7 cellular contexts compared by ENCODE assay signal in the genomic region with DNA sequence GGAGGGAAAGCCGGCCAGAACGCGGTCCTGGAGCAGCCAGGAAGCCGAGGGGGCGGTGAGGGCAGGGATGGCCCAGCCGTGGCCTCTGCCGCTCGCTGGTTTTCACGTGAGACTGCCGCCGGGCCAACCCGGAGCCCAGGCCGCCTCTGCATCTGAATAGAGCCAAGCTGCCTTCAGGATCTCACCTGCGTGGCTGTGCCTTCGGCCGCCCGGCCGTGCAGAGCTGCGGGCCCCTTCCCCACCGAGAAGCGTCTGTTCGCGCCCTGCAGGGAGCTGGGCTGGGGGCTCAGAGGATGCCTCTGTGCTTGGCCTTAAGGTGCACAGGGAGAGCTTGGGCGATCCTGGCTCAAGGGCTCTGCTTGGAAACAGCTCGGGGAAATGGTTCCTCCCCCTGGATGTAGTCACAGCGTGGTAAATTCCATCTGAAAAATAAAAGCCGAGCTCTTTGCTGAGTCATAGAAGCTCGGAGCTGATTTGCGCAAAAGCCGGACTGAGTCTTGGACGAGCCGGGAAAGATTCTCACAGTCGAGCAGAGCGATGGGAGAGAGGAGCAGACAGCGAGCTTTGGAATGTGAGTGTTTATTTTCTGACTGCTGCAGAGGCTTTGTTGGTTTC. TPM values are rescaled to one million over a fixed set of nuclear protein-coding genes. Genes with fewer than 3 reads are reported as not detected.
A peak's percentile ranks its signal among the peaks of the same experiment; 100 is the strongest.
DNase-seq lines count a peak whose midpoint lies in the region; ATAC-seq and TF ChIP-seq lines count a peak whose summit lies in the region.

JAKMIP3 (plus strand) TSS at position 456 of the 615 bp plus-strand sequence. CDS start 38,863 bp downstream, outside the sequence.

- H3K36me3 ChIP-seq in HAP-1 (replicated peaks): no peaks in the 10 kb centered on the region
- H3K36me3 ChIP-seq in muscle layer of duodenum (ENCODE audit: control insufficient read depth in 1 of 2, insufficient read depth in 2 of 2, low read length in 2 of 2): no peaks in the 10 kb centered on the region
- no peaks in the 10 kb centered on the region for H3K36me3 ChIP-seq in urinary bladder (ENCODE audit: insufficient read depth)

- DNase-seq in HAP-1 (ENCODE audit: low spot score in 2 of 2): peak; percentile 55 to 64
- peak; percentile 64 for DNase-seq in WTC11 (ENCODE audit: low spot score)
- DNase-seq in fibroblast of peridontal ligament (ENCODE audit: extremely low read depth): peak; percentile 93

- 4% methylated on average over 35 of the region's 35 CpGs for WGBS in urinary bladder

- H3K4me3 Mint-ChIP-seq in WTC11: peak within 1 kb of the TSS; percentile 39

- H3K36me3 Mint-ChIP-seq in WTC11: peaks cover 6% of the 10 kb centered on the region

- CTCF ChIA-PET in WTC11 (lab: Charles Lee): interaction anchor here (0.7 to 2.4 kb wide), 9 partner anchors 11 to 180 kb away, joined by 3 to 14 read pairs (median 4); no protein-coding TSS in a partner anchor

- H3K4me1 Mint-ChIP-seq in WTC11: peaks cover 20% of the 10 kb centered on the region

- H3K27ac ChIP-seq in muscle layer of duodenum (ENCODE audit: low read length): no peak within 1 kb of the TSS
- H3K27ac ChIP-seq in urinary bladder (ENCODE audit: low read depth): no peak within 1 kb of the TSS

- H3K4me3 ChIP-seq in HAP-1 (peak within 1 kb of the TSS; percentile 31), muscle layer of duodenum (ENCODE audit: low read depth in 1 of 2, low read length in 2 of 2) (peak within 1 kb of the TSS; percentile 49 to 73), urinary bladder (ENCODE audit: low read depth, low read length) (peak within 1 kb of the TSS; percentile 25)

- TF ChIP-seq CTCF in WTC11 (IDR thresholded peaks at IDR 0.05): no peak

- in situ Hi-C loops in HAP-1 (cut with MboI; ENCODE audit: low sequenced_read_pairs): no loop called here

- H3K27me3 Mint-ChIP-seq in WTC11 (ENCODE audit: low read depth): 0 out of 2 replicates have a peak, but pooled peaks cover 4% of the 10 kb centered on the region

- POLR2A ChIA-PET in WTC11 (lab: Charles Lee): no interaction called here

- peaks cover 10% of the 10 kb centered on the region for H3K9me3 Mint-ChIP-seq in WTC11

- H3K27me3 ChIP-seq in HAP-1 (ENCODE audit: low read depth): no peaks in the 10 kb centered on the region
- H3K27me3 ChIP-seq in muscle layer of duodenum (ENCODE audit: low read depth, low read length): no peaks in the 10 kb centered on the region

- H3K27ac Mint-ChIP-seq in WTC11: peak within 1 kb of the TSS; percentile 57

- H3K4me1 ChIP-seq in HAP-1: peaks cover 10% of the 10 kb centered on the region
- H3K4me1 ChIP-seq in muscle layer of duodenum (ENCODE audit: control insufficient read depth in 1 of 2, insufficient read depth in 2 of 2, low read length in 2 of 2): peaks cover 6 to 9% of the 10 kb centered on the region in 2 donors
- no peaks in the 10 kb centered on the region for H3K4me1 ChIP-seq in urinary bladder (ENCODE audit: insufficient read depth)

- ATAC-seq in WTC11 (peak; percentile 89), SK-N-SH treated with all-trans-retinoic acid at 6 μM for 48 hours (no peak), HG02970 (IDR thresholded peaks at IDR 0.05; ENCODE audit: low FRiP score, unreplicated experiment) (no peak)

- H3K9me3 ChIP-seq in HAP-1: no peaks in the 10 kb centered on the region
- no peaks in the 10 kb centered on the region for H3K9me3 ChIP-seq in muscle layer of duodenum (ENCODE audit: control insufficient read depth in 1 of 2, low read length in 2 of 2)

TF ChIP-seq in WTC11, 78 proteins besides CTCF, POLR2A, EP300 and RAD21:
- 0 out of 2 replicates have a peak, but pooled peaks have one; percentile 17 for TF ChIP-seq USF2 (CRISPR knock-in tag; IDR thresholded peaks at IDR 0.05)
- TF ChIP-seq, protein P1, sequence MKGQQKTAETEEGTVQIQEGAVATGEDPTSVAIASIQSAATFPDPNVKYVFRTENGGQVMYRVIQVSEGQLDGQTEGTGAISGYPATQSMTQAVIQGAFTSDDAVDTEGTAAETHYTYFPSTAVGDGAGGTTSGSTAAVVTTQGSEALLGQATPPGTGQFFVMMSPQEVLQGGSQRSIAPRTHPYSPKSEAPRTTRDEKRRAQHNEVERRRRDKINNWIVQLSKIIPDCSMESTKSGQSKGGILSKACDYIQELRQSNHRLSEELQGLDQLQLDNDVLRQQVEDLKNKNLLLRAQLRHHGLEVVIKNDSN (CRISPR knock-in tag; IDR thresholded peaks at IDR 0.05): no peak

TF ChIP-seq in SK-N-SH treated with all-trans-retinoic acid at 6 μM for 48 hours, 23 proteins besides CTCF, POLR2A, EP300 and RAD21:
- TF ChIP-seq GLIS3 (CRISPR knock-in tag; IDR thresholded peaks at IDR 0.05) (no peak), ZNF70 (CRISPR knock-in tag; IDR thresholded peaks at IDR 0.05) (no peak), PATZ1 (CRISPR knock-in tag; IDR thresholded peaks at IDR 0.05; ENCODE audit: borderline replicate concordance) (no peak), CSRNP3 (CRISPR knock-in tag; IDR thresholded peaks at IDR 0.05) (no peak)
TF ChIP-seq in SK-N-SH treated with all-trans-retinoic acid at 6 μM for 48 hours: peak in this region for 0.

RNA-seq across cellular contexts. Expression of gene JAKMIP3, which starts in this region (rescaled TPM):
- total RNA-seq in WTC11 (2021) (1.2 to 1.7 TPM (median 1.4 TPM) in 3 replicates), urinary bladder (0.37 TPM)
- polyA plus RNA-seq in urinary bladder: 1.5 TPM
